ENCODE assay signal across 8 cellular contexts in genomic region chr5:160008877-160009590, GRCh38. TPM values are rescaled to one million over a fixed set of nuclear protein-coding genes. Genes with fewer than 3 reads are reported as not detected.
DNase-seq lines count a peak whose midpoint lies in the region; ATAC-seq and TF ChIP-seq lines count a peak whose summit lies in the region.

TTC1 (plus strand) TSS chr5:160009139; CDS start chr5:160010529, 1,390 bp downstream.

- intact Hi-C loops in IMR-90 (cut with micrococcal nuclease), result loop anchor here (1.0 kb wide), 1 partner anchor 34 kb away; no protein-coding TSS in a partner anchor

- H3K9ac ChIP-seq in IMR-90 (ENCODE audit: low read depth, low read length), result peak within 1 kb of the TSS; percentile 83

- H3K9me3 ChIP-seq in IMR-90 (ENCODE audit: control insufficient read depth, insufficient read depth, low read length) (no peaks in the 10 kb centered on the region), mononuclear cell (ENCODE audit: low read depth, low read length) (no peaks in the 10 kb centered on the region)

- H4K91ac ChIP-seq in IMR-90 (ENCODE audit: insufficient read depth, low read depth, low read length), result peak within 1 kb of the TSS; percentile 65

- peak within 1 kb of the TSS; percentile 28; the same call in 1 of the 2 replicates for H3K18ac ChIP-seq in IMR-90 (ENCODE audit: low read depth, low read length)

- H3K27ac ChIP-seq in IMR-90 (ENCODE audit: insufficient read depth, low read length), result peak within 1 kb of the TSS; percentile 62

- H3K36me3 ChIP-seq in IMR-90 (ENCODE audit: control insufficient read depth, insufficient read depth, low read length), result peaks cover 4% of the 10 kb centered on the region; the same call in 1 of the 2 replicates

- no peak for TF ChIP-seq CTCF in IMR-90 (conservative IDR thresholded peaks at IDR 0.05; ENCODE audit: low read depth, low read length)
- no peak for TF ChIP-seq CTCF in epithelial cell of esophagus (IDR thresholded peaks at IDR 0.05; ENCODE audit: insufficient read depth, low read depth, low read length, missing control alignments)

- H3K27me3 ChIP-seq in IMR-90 (ENCODE audit: control insufficient read depth, insufficient read depth, low read length), result no peaks in the 10 kb centered on the region
- H3K27me3 ChIP-seq in mononuclear cell (ENCODE audit: insufficient read depth, low read length), result no peaks in the 10 kb centered on the region

- H3K4me2 ChIP-seq in IMR-90 (ENCODE audit: low read depth, low read length), result peak within 1 kb of the TSS; percentile 66

- ATAC-seq in GM21528 (IDR thresholded peaks at IDR 0.05; ENCODE audit: low FRiP score, unreplicated experiment) (peak; percentile 99), IMR-90 (ENCODE audit: low read depth) (peak; percentile 96)

- CTCF ChIA-PET in IMR-90 (lab: Yijun Ruan, JAX), result interaction anchor here (0.7 to 1.1 kb wide), 2 partner anchors 11 to 13 kb away, joined by 3 read pairs; no protein-coding TSS in a partner anchor

- H2BK5ac ChIP-seq in IMR-90 (ENCODE audit: low read depth, low read length, poor library complexity, severe bottlenecking), result peak within 1 kb of the TSS; percentile 67

- H3K4me3 ChIP-seq in IMR-90 (ENCODE audit: insufficient read depth, low read depth, low read length) (peak within 1 kb of the TSS; percentile 77), epithelial cell of esophagus (ENCODE audit: low read length) (peak within 1 kb of the TSS; percentile 77), mononuclear cell (ENCODE audit: low read length) (peak within 1 kb of the TSS; percentile 100)

- peak within 1 kb of the TSS; percentile 76; the same call in 1 of the 2 replicates for H3K23ac ChIP-seq in IMR-90 (ENCODE audit: low read depth, low read length)

- H3K56ac ChIP-seq in IMR-90 (ENCODE audit: extremely low read depth, insufficient read depth, low read length), result peak within 1 kb of the TSS; percentile 72; the same call in 1 of the 2 replicates

- H3K4me1 ChIP-seq in IMR-90 (ENCODE audit: control insufficient read depth, insufficient read depth, low read length) (peaks cover 1% of the 10 kb centered on the region), mononuclear cell (ENCODE audit: insufficient read depth, low read length) (peaks cover 18% of the 10 kb centered on the region)

- peak within 1 kb of the TSS; percentile 84 for H3K4ac ChIP-seq in IMR-90 (ENCODE audit: low read depth, low read length)

- TF ChIP-seq POLR2A in IMR-90 (IDR thresholded peaks at IDR 0.05; ENCODE audit: low read depth, low read length), result peak; percentile 90

- DNase-seq in DMS 273 treated with DMSO at 0.1 percent for 48 hours (lab: John Stamatoyannopoulos, UW) (peak; percentile 98), IMR-90 (peak; percentile 100), OCI-M1 (lab: John Stamatoyannopoulos, UW) (peak; percentile 98), activated T-cell treated with anti-CD3 and anti-CD28 coated beads for 24 hours (ENCODE audit: low read depth) (peak; percentile 90), epithelial cell of esophagus (ENCODE audit: low read depth) (peak; percentile 100)
- peak; percentile 81 to 82 for DNase-seq in stimulated activated CD8-positive, alpha-beta memory T cell treated with anti-CD3 and anti-CD28 coated beads, Interleukin-4, amount 100 ng/mL, for 1 hour (ENCODE audit: low read depth in 2 of 2, low spot score in 1 of 2)

- peak within 1 kb of the TSS; percentile 45; the same call in 1 of the 2 replicates for H2BK120ac ChIP-seq in IMR-90 (ENCODE audit: low read depth, low read length)

- TF ChIP-seq RAD21 in IMR-90 (IDR thresholded peaks at IDR 0.05; ENCODE audit: low read length), result no peak

- BruUV-seq in IMR-90 (replicated peaks; lab: Mats Ljungman, UMichigan), result TSS peak; percentile 38

- H4K20me1 ChIP-seq in IMR-90 (ENCODE audit: insufficient read depth, low read length), result no peaks in the 10 kb centered on the region

- no peak within 1 kb of the TSS for H2BK20ac ChIP-seq in IMR-90 (ENCODE audit: low read depth, low read length)

- no peak within 1 kb of the TSS for H2BK15ac ChIP-seq in IMR-90 (ENCODE audit: low read depth, low read length)

- WGBS in IMR-90 (ENCODE audit: extremely low coverage in 2 of 2, insufficient read length in 1 of 2), 2 experiments, result 2% methylated on average over 9 of the region's 31 CpGs; no CpG with 5 or more reads in 1 of the 2 experiments

- H3K79me1 ChIP-seq in IMR-90 (ENCODE audit: low read depth in 1 of 2, low read length in 2 of 2), result peaks cover 15 to 22% of the 10 kb centered on the region in 2 experiments

- POLR2A ChIA-PET in IMR-90 (lab: Charles Lee; ENCODE audit: unreplicated experiment), result interaction anchor here (0.7 to 1.4 kb wide), 2 partner anchors 9 to 13 kb away, joined by 3 to 6 read pairs; no protein-coding TSS in a partner anchor

- H3K9me1 ChIP-seq in IMR-90 (ENCODE audit: insufficient read depth, low read length), result no peaks in the 10 kb centered on the region

- H3K14ac ChIP-seq in IMR-90 (replicated peaks; ENCODE audit: low read depth, low read length), result peak within 1 kb of the TSS; percentile 83

- peak within 1 kb of the TSS; percentile 58; the same call in 1 of the 2 replicates for H2AK5ac ChIP-seq in IMR-90 (ENCODE audit: low read depth, low read length)

- in situ Hi-C loops in IMR-90 (cut with MboI; ENCODE audit: low sequenced_read_pairs), result no loop called here

- peak within 1 kb of the TSS; percentile 92 for H4K5ac ChIP-seq in IMR-90 (ENCODE audit: low read depth, low read length)

- dilution Hi-C loops in IMR-90 (cut with HindIII; ENCODE audit: low sequenced_read_pairs, unreplicated experiment), result loop anchor here (25.0 kb wide), 1 partner anchor 353 kb away; the partner anchor contains the start of gene C1QTNF2

- H2AFZ ChIP-seq in IMR-90 (replicated peaks; ENCODE audit: low read length, poor library complexity), result peak within 1 kb of the TSS; percentile 92

- peak within 1 kb of the TSS; percentile 78 to 98 for H4K8ac ChIP-seq in IMR-90 (ENCODE audit: low read depth in 2 of 2, low read length in 2 of 2)

- H2AK9ac ChIP-seq in IMR-90 (replicated peaks; ENCODE audit: low read depth, low read length, poor library complexity), result peak within 1 kb of the TSS; percentile 21

TF ChIP-seq in IMR-90, 13 proteins besides CTCF, POLR2A, EP300 and RAD21:
- TF ChIP-seq MAFK (IDR thresholded peaks at IDR 0.05; ENCODE audit: low read depth, low read length), result no peak
- TF ChIP-seq MAZ (IDR thresholded peaks at IDR 0.05; ENCODE audit: borderline replicate concordance, low read depth, low read length), result no peak
- TF ChIP-seq, protein P1, sequence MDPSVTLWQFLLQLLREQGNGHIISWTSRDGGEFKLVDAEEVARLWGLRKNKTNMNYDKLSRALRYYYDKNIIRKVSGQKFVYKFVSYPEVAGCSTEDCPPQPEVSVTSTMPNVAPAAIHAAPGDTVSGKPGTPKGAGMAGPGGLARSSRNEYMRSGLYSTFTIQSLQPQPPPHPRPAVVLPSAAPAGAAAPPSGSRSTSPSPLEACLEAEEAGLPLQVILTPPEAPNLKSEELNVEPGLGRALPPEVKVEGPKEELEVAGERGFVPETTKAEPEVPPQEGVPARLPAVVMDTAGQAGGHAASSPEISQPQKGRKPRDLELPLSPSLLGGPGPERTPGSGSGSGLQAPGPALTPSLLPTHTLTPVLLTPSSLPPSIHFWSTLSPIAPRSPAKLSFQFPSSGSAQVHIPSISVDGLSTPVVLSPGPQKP (IDR thresholded peaks at IDR 0.05; ENCODE audit: borderline replicate concordance, low read depth, low read length), result no peak
- TF ChIP-seq CHD1 (IDR thresholded peaks at IDR 0.05; ENCODE audit: low read depth, low read length), result no peak
- no peak for TF ChIP-seq NFE2L2 (IDR thresholded peaks at IDR 0.05; ENCODE audit: low read depth, low read length)
- TF ChIP-seq RFX5 (IDR thresholded peaks at IDR 0.05; ENCODE audit: low read depth, low read length), result no peak
- peak; percentile 61; the same call in 1 of the 2 replicates for TF ChIP-seq MXI1 (IDR thresholded peaks at IDR 0.05; ENCODE audit: borderline replicate concordance, low read depth, low read length)
- peak; percentile 49; the same call in 1 of the 2 replicates for TF ChIP-seq CEBPB (IDR thresholded peaks at IDR 0.05; ENCODE audit: low read depth, low read length)
- TF ChIP-seq, protein P2, sequence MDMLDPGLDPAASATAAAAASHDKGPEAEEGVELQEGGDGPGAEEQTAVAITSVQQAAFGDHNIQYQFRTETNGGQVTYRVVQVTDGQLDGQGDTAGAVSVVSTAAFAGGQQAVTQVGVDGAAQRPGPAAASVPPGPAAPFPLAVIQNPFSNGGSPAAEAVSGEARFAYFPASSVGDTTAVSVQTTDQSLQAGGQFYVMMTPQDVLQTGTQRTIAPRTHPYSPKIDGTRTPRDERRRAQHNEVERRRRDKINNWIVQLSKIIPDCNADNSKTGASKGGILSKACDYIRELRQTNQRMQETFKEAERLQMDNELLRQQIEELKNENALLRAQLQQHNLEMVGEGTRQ (IDR thresholded peaks at IDR 0.05; ENCODE audit: low read depth, low read length), result peak; percentile 66
- 0 out of 2 replicates have a peak, but pooled peaks have one; percentile 15 for TF ChIP-seq FOS (IDR thresholded peaks at IDR 0.05; ENCODE audit: low read depth, low read length)
- TF ChIP-seq RCOR1 (IDR thresholded peaks at IDR 0.05; ENCODE audit: insufficient replicate concordance, low read length), result peak; percentile 35
- TF ChIP-seq SMC3 (IDR thresholded peaks at IDR 0.05; ENCODE audit: low read depth, low read length), result no peak
- TF ChIP-seq BHLHE40 (IDR thresholded peaks at IDR 0.05; ENCODE audit: low read depth, low read length), result peak; percentile 81

RNA-seq across cellular contexts. Expression of gene TTC1, which starts in this region (rescaled TPM):
- total RNA-seq in IMR-90 (2012; rRNA removed), result 23.1 and 46.9 TPM in 2 replicates
- 36.0 and 41.1 TPM in 2 replicates for polyA plus RNA-seq in IMR-90 (2012; rRNA removed)
- polyA plus RNA-seq in IMR-90 (2012; cell fraction: cytosol; rRNA removed), result 6.2 and 23.5 TPM in 2 replicates
- 2.0 and 11.3 TPM in 2 replicates for polyA plus RNA-seq in IMR-90 (2012; cell fraction: nucleus; rRNA removed; ENCODE audit: low replicate concordance)
- 20.1 TPM for total RNA-seq in mononuclear cell

Comparison
In these comparisons a context has a peak if more than half of its experiments do, and no peak if none do; other contexts are left out.
1. Peak in every context shown above with its lines: DNase-seq, ATAC-seq, H3K4me3 ChIP-seq and H3K27ac ChIP-seq.